ENCODE assay signal across 8 cellular contexts in the genomic region with DNA sequence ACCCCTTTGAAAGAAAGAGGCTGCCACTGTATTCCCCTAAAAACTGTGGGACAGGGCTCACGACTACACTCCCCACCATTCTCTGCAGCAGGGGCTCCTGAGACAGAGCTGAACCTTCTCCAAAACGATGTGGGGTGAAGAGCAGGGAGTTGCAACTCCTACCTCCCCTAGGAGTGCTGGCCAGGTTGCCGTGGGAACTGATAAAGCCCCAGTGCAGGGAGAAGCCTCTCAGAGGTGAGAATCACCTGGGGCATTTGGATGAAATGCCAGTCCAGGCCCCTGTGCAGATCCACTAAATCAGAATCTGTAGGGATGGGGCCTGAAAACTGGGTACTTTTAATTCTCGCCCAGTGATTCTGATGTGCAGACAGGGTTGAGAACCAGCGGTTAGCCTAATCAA. TPM values are rescaled to one million over a fixed set of nuclear protein-coding genes. Genes with fewer than 3 reads are reported as not detected.
DNase-seq lines count a peak whose midpoint lies in the region; ATAC-seq lines count a peak whose summit lies in the region.

No MANE protein-coding gene starts in this region.

- peak overlapping the region; percentile 98 for H3K27ac Mint-ChIP-seq in activated T-helper 17 cell treated with anti-CD3 and anti-CD28 coated beads, Interleukin-2, amount 50 U/mL, for 72 hours
- peak overlapping the region; percentile 99 for H3K27ac Mint-ChIP-seq in stimulated activated naive B cell treated with anti-CD40 and anti-IgM and Interleukin-4, amounts not matched to agents 10 μg/mL and 1 μg/mL and 100 μg/mL, for 72 hours

- H3K9me3 ChIP-seq in iPS-18a (ENCODE audit: control insufficient read depth, low read depth, low read length): no peaks in the 10 kb centered on the region

- no peaks in the 10 kb centered on the region for H3K36me3 ChIP-seq in iPS-18a (ENCODE audit: control insufficient read depth, low read depth, low read length)

- H3K4me3 Mint-ChIP-seq in activated T-helper 17 cell treated with anti-CD3 and anti-CD28 coated beads, Interleukin-2, amount 50 U/mL, for 72 hours: peak overlapping the region; percentile 89
- H3K4me3 Mint-ChIP-seq in stimulated activated naive B cell treated with anti-CD40 and anti-IgM and Interleukin-4, amounts not matched to agents 10 μg/mL and 1 μg/mL and 100 μg/mL, for 72 hours: peak overlapping the region; percentile 93 to 94

- peak overlapping the region; percentile 66 for H3K4me3 ChIP-seq in iPS-18a (ENCODE audit: low read length)

- H3K4me1 ChIP-seq in iPS-18a (ENCODE audit: control insufficient read depth, low read depth, low read length): peaks cover 24% of the 10 kb centered on the region

- peak overlapping the region; percentile 67 for H3K9ac ChIP-seq in iPS-18a (ENCODE audit: low read length)

- peaks cover 28% of the 10 kb centered on the region for H3K4me1 Mint-ChIP-seq in activated T-helper 17 cell treated with anti-CD3 and anti-CD28 coated beads, Interleukin-2, amount 50 U/mL, for 72 hours
- H3K4me1 Mint-ChIP-seq in stimulated activated naive B cell treated with anti-CD40 and anti-IgM and Interleukin-4, amounts not matched to agents 10 μg/mL and 1 μg/mL and 100 μg/mL, for 72 hours: peaks cover 29 to 56% of the 10 kb centered on the region in 2 donors

- H3K27me3 ChIP-seq in iPS-18a (ENCODE audit: control insufficient read depth, insufficient read depth, low read length): no peaks in the 10 kb centered on the region

- H3K9me3 Mint-ChIP-seq in activated T-helper 17 cell treated with anti-CD3 and anti-CD28 coated beads, Interleukin-2, amount 50 U/mL, for 72 hours: no peaks in the 10 kb centered on the region
- H3K9me3 Mint-ChIP-seq in stimulated activated naive B cell treated with anti-CD40 and anti-IgM and Interleukin-4, amounts not matched to agents 10 μg/mL and 1 μg/mL and 100 μg/mL, for 72 hours: no peaks in the 10 kb centered on the region

- H3K27ac ChIP-seq in iPS-18a (ENCODE audit: low read length): no peak overlapping the region

- peaks cover 14% of the 10 kb centered on the region for H3K36me3 Mint-ChIP-seq in activated T-helper 17 cell treated with anti-CD3 and anti-CD28 coated beads, Interleukin-2, amount 50 U/mL, for 72 hours (ENCODE audit: low read depth)
- H3K36me3 Mint-ChIP-seq in stimulated activated naive B cell treated with anti-CD40 and anti-IgM and Interleukin-4, amounts not matched to agents 10 μg/mL and 1 μg/mL and 100 μg/mL, for 72 hours: peaks cover 0 to 4% of the 10 kb centered on the region in 2 donors

- H3K27me3 Mint-ChIP-seq in activated T-helper 17 cell treated with anti-CD3 and anti-CD28 coated beads, Interleukin-2, amount 50 U/mL, for 72 hours: no peaks in the 10 kb centered on the region
- no peaks in the 10 kb centered on the region for H3K27me3 Mint-ChIP-seq in stimulated activated naive B cell treated with anti-CD40 and anti-IgM and Interleukin-4, amounts not matched to agents 10 μg/mL and 1 μg/mL and 100 μg/mL, for 72 hours

- DNase-seq in NK-92 treated with Interleukin-12 subunit alpha and Interleukin-12 subunit beta, amount 100 ng/mL, for 24 hours (lab: John Stamatoyannopoulos, UW): peak; percentile 55
- DNase-seq in NK-92 (lab: John Stamatoyannopoulos, UW; ENCODE audit: unreplicated experiment): no peak
- DNase-seq in stimulated activated naive B cell treated with anti-CD40 and anti-IgM and Interleukin-4, amounts not matched to agents 10 μg/mL and 1 μg/mL and 100 μg/mL, for 72 hours: no peak
- DNase-seq in NCI-H1436 treated with DMSO at 0.1 percent for 48 hours (lab: John Stamatoyannopoulos, UW): no peak
- no peak for DNase-seq in NCI-H1048 (lab: John Stamatoyannopoulos, UW)

- ATAC-seq in activated T-helper 17 cell treated with anti-CD3 and anti-CD28 coated beads, Interleukin-2, amount 50 U/mL, for 72 hours (replicated peaks): no peak
- no peak for ATAC-seq in stimulated activated naive B cell treated with anti-CD40 and anti-IgM and Interleukin-4, amounts not matched to agents 10 μg/mL and 1 μg/mL and 100 μg/mL, for 72 hours (replicated peaks)
- no peak for ATAC-seq in HG03378 (IDR thresholded peaks at IDR 0.05; ENCODE audit: unreplicated experiment)

RNA-seq across cellular contexts. Expression of a gene that starts 0.9 kb away (rescaled TPM):
- 1 to 10 TPM; 5.0 to 9.6 TPM for total RNA-seq in activated T-helper 17 cell treated with anti-CD3 and anti-CD28 coated beads, Interleukin-2, amount 50 U/mL, for 72 hours

RNA-seq across cellular contexts. Expression of a gene that starts 42.0 kb away (rescaled TPM):
- total RNA-seq in activated T-helper 17 cell treated with anti-CD3 and anti-CD28 coated beads, Interleukin-2, amount 50 U/mL, for 72 hours: under 1 TPM; 0.16 to 0.17 TPM

RNA-seq across cellular contexts. Expression of a gene that starts 58.8 kb away (rescaled TPM):
- total RNA-seq in activated T-helper 17 cell treated with anti-CD3 and anti-CD28 coated beads, Interleukin-2, amount 50 U/mL, for 72 hours: under 1 TPM; 0.24 to 0.43 TPM
